In genomic region chr13:113433391-113433916, GRCh38 we compare ENCODE assay signal across 11 cellular contexts. TPM values are rescaled to one million over a fixed set of nuclear protein-coding genes. Genes with fewer than 3 reads are reported as not detected.
DNase-seq lines count a peak whose midpoint lies in the region; ATAC-seq, FAIRE-seq and TF ChIP-seq lines count a peak whose summit lies in the region.
"Had no signal": no experiment of that assay in that cellular context is flagged by ENCODE, and none has a peak within 500 bp of the region (broad histone marks: within the 10 kb centered on the region; RNA-seq: fewer than 3 reads in every experiment).

No MANE protein-coding gene starts in this region.

- no peaks in the 10 kb centered on the region for H3K4me1 Mint-ChIP-seq in natural killer cell treated with Interleukin-12 subunit alpha and Interleukin-12 subunit beta and Interleukin-15 and Interleukin-18, amount 100 ng/mL, for 72 hours (ENCODE audit: low read depth in 2 of 2)
- H3K4me1 Mint-ChIP-seq in natural killer cell (no peaks in the 10 kb centered on the region), H9 (peaks cover 0 to 2% of the 10 kb centered on the region in 2 experiments; a peak in 1 of 4 replicates)
- H3K4me1 Mint-ChIP-seq in stimulated activated naive B cell treated with anti-CD40 and anti-IgM and Interleukin-4, amounts not matched to agents 10 μg/mL and 1 μg/mL and 100 μg/mL, for 72 hours: no peaks in the 10 kb centered on the region
- H3K4me1 Mint-ChIP-seq: CD4-positive, CD25-positive, alpha-beta regulatory T cell had no signal

- no peak overlapping the region for H3T11ph ChIP-seq in H9 (ENCODE audit: low read length)

- H2AK5ac ChIP-seq in H1 (ENCODE audit: low read depth, low read length) (no peak overlapping the region), H9 (ENCODE audit: insufficient read length, low read length) (no peak overlapping the region), mesenchymal stem cell (ENCODE audit: low read length, severe bottlenecking) (no peak overlapping the region)

- 94% methylated on average over 14 of the region's 21 CpGs; no CpG with 5 or more reads in 1 of the 2 experiments for WGBS in H1 (ENCODE audit: extremely low coverage in 1 of 2, insufficient coverage in 1 of 2, insufficient read length in 1 of 2, insufficient replicate concordance in 2 of 2, low coverage in 1 of 2, low lambda C conversion rate in 2 of 2, missing lambda C conversion rate in 1 of 2), 2 experiments
- WGBS in H9 (ENCODE audit: extremely low coverage, insufficient read length, low lambda C conversion rate): no CpG with 5 or more reads among the region's 21 CpGs
- 95% methylated on average over 7 of the region's 21 CpGs for WGBS in mesenchymal stem cell

- intact Hi-C loops in natural killer cell (cut with micrococcal nuclease): no loop called here

- H3K9me3 Mint-ChIP-seq in natural killer cell treated with Interleukin-12 subunit alpha and Interleukin-12 subunit beta and Interleukin-15 and Interleukin-18, amount 100 ng/mL, for 72 hours: no peaks in the 10 kb centered on the region
- no peaks in the 10 kb centered on the region for H3K9me3 Mint-ChIP-seq in natural killer cell
- H3K9me3 Mint-ChIP-seq in H9: no peaks in the 10 kb centered on the region
- no peaks in the 10 kb centered on the region for H3K9me3 Mint-ChIP-seq in stimulated activated naive B cell treated with anti-CD40 and anti-IgM and Interleukin-4, amounts not matched to agents 10 μg/mL and 1 μg/mL and 100 μg/mL, for 72 hours

- H3K4me3 ChIP-seq in H1 (ENCODE audit: extremely low read depth in 1 of 4, insufficient read depth in 2 of 4, low read depth in 3 of 4, low read length in 4 of 4) (no peak overlapping the region), mesenchymal stem cell (ENCODE audit: insufficient read depth in 1 of 2, low read depth in 1 of 2, low read length in 2 of 2) (no peak overlapping the region)
- H3K4me3 ChIP-seq: A549 had no signal

- H2BK12ac ChIP-seq in H1 (ENCODE audit: low read depth, low read length): no peak overlapping the region
- no peak overlapping the region for H2BK12ac ChIP-seq in H9 (ENCODE audit: insufficient read length, low read depth, low read length)
- no peak overlapping the region for H2BK12ac ChIP-seq in mesenchymal stem cell (ENCODE audit: low read length in 2 of 2)

- peak; percentile 12 for DNase-seq in natural killer cell treated with Interleukin-12 subunit alpha and Interleukin-12 subunit beta and Interleukin-15 and Interleukin-18, amount 100 ng/mL, for 72 hours (ENCODE audit: low spot score)
- DNase-seq in natural killer cell: no peak
- DNase-seq in NCI-H146 treated with DMSO at 0.1 percent for 48 hours (lab: John Stamatoyannopoulos, UW; ENCODE audit: unreplicated experiment): peak; percentile 36
- DNase-seq in H1 (ENCODE audit: low read depth in 1 of 2, low spot score in 2 of 2): no peak
- no peak for DNase-seq in H9
- no peak for DNase-seq in mesenchymal stem cell
- no peak for DNase-seq in stimulated activated naive B cell treated with anti-CD40 and anti-IgM and Interleukin-4, amounts not matched to agents 10 μg/mL and 1 μg/mL and 100 μg/mL, for 72 hours
- DNase-seq: CD4-positive, CD25-positive, alpha-beta regulatory T cell; DMS 273 treated with DMSO at 0.1 percent for 48 hours had no signal

- H2BK120ac ChIP-seq in H1 (replicated peaks; ENCODE audit: low read depth, low read length) (no peak overlapping the region), H9 (ENCODE audit: low read depth, low read length, poor library complexity, severe bottlenecking) (no peak overlapping the region), mesenchymal stem cell (ENCODE audit: low read depth, low read length) (no peak overlapping the region)

- no peaks in the 10 kb centered on the region for H4K20me1 ChIP-seq in H1 (replicated peaks in 1 of 2; ENCODE audit: control insufficient read depth in 1 of 2, insufficient read depth in 2 of 2, low read length in 2 of 2)
- no peaks in the 10 kb centered on the region for H4K20me1 ChIP-seq in H9 (ENCODE audit: control insufficient read depth, insufficient read depth, insufficient read length)

- H3K4ac ChIP-seq in H1 (replicated peaks; ENCODE audit: insufficient read length, low read depth, low read length) (no peak overlapping the region), H9 (ENCODE audit: low read depth, low read length) (no peak overlapping the region), mesenchymal stem cell (ENCODE audit: low read depth in 1 of 2, low read length in 2 of 2) (no peak overlapping the region)

- TF ChIP-seq POLR2A in H1 (IDR thresholded peaks at IDR 0.05; ENCODE audit: control extremely low read depth in 1 of 2, low read depth in 2 of 2, low read length in 2 of 2): no peak

- no peak overlapping the region for H3K14ac ChIP-seq in H1 (ENCODE audit: insufficient read length)
- H3K14ac ChIP-seq in H9 (ENCODE audit: insufficient read depth, low read length): no peak overlapping the region
- no peak overlapping the region for H3K14ac ChIP-seq in mesenchymal stem cell (ENCODE audit: low read length in 2 of 2)

- no peaks in the 10 kb centered on the region for H3K36me3 Mint-ChIP-seq in natural killer cell treated with Interleukin-12 subunit alpha and Interleukin-12 subunit beta and Interleukin-15 and Interleukin-18, amount 100 ng/mL, for 72 hours
- H3K36me3 Mint-ChIP-seq in natural killer cell (no peaks in the 10 kb centered on the region), H9 (ENCODE audit: insufficient read depth in 1 of 3, low read depth in 3 of 3) (peaks cover 0 to 4% (median 0%) of the 10 kb centered on the region in 3 experiments; a peak in 2 of 7 replicates)
- peaks cover 4 to 5% of the 10 kb centered on the region in 2 donors for H3K36me3 Mint-ChIP-seq in stimulated activated naive B cell treated with anti-CD40 and anti-IgM and Interleukin-4, amounts not matched to agents 10 μg/mL and 1 μg/mL and 100 μg/mL, for 72 hours
- H3K36me3 Mint-ChIP-seq: CD4-positive, CD25-positive, alpha-beta regulatory T cell had no signal

- no peak overlapping the region for H3K9ac ChIP-seq in H1 (replicated peaks in 1 of 4; ENCODE audit: extremely low read depth in 1 of 4, low read depth in 3 of 4, low read length in 3 of 4)
- H3K9ac ChIP-seq in H9 (ENCODE audit: extremely low read depth, insufficient read length, low read length): no peak overlapping the region
- H3K9ac ChIP-seq in mesenchymal stem cell (ENCODE audit: low read length): no peak overlapping the region

- no peak overlapping the region for H3K27ac Mint-ChIP-seq in natural killer cell treated with Interleukin-12 subunit alpha and Interleukin-12 subunit beta and Interleukin-15 and Interleukin-18, amount 100 ng/mL, for 72 hours
- H3K27ac Mint-ChIP-seq in natural killer cell (no peak overlapping the region), H9 (no peak overlapping the region)
- H3K27ac Mint-ChIP-seq in stimulated activated naive B cell treated with anti-CD40 and anti-IgM and Interleukin-4, amounts not matched to agents 10 μg/mL and 1 μg/mL and 100 μg/mL, for 72 hours: no peak overlapping the region
- H3K27ac Mint-ChIP-seq: CD4-positive, CD25-positive, alpha-beta regulatory T cell had no signal

- H2BK5ac ChIP-seq in H1 (ENCODE audit: low read depth, low read length): no peak overlapping the region
- no peak overlapping the region for H2BK5ac ChIP-seq in H9 (ENCODE audit: insufficient read length, low read length)
- no peak overlapping the region for H2BK5ac ChIP-seq in mesenchymal stem cell (ENCODE audit: low read depth, low read length, poor library complexity, severe bottlenecking)

- H3K4me3 Mint-ChIP-seq in natural killer cell treated with Interleukin-12 subunit alpha and Interleukin-12 subunit beta and Interleukin-15 and Interleukin-18, amount 100 ng/mL, for 72 hours: no peak overlapping the region
- H3K4me3 Mint-ChIP-seq in natural killer cell: no peak overlapping the region
- H3K4me3 Mint-ChIP-seq in H9: no peak overlapping the region
- no peak overlapping the region for H3K4me3 Mint-ChIP-seq in stimulated activated naive B cell treated with anti-CD40 and anti-IgM and Interleukin-4, amounts not matched to agents 10 μg/mL and 1 μg/mL and 100 μg/mL, for 72 hours
- H3K4me3 Mint-ChIP-seq: CD4-positive, CD25-positive, alpha-beta regulatory T cell had no signal

- H4K8ac ChIP-seq in H1 (ENCODE audit: extremely low read depth, insufficient read depth, low read length) (peak overlapping the region; percentile 25; the same call in 1 of the 2 replicates), H9 (replicated peaks; ENCODE audit: insufficient read length, low read depth, low read length) (no peak overlapping the region), mesenchymal stem cell (ENCODE audit: low read length) (no peak overlapping the region)

- H3K27me3 ChIP-seq in H1 (replicated peaks in 1 of 4; ENCODE audit: control insufficient read depth in 3 of 4, extremely low read depth in 1 of 4, insufficient read depth in 3 of 4, low read length in 3 of 4): no peaks in the 10 kb centered on the region
- no peaks in the 10 kb centered on the region for H3K27me3 ChIP-seq in H9 (ENCODE audit: insufficient read depth, low read length)
- H3K27me3 ChIP-seq in mesenchymal stem cell (ENCODE audit: control insufficient read depth in 1 of 2, insufficient read depth in 1 of 2, low read length in 2 of 2): no peaks in the 10 kb centered on the region

- H3K4me2 ChIP-seq in H1 (ENCODE audit: insufficient read depth in 1 of 2, low read depth in 2 of 2, low read length in 2 of 2): no peak overlapping the region
- no peak overlapping the region for H3K4me2 ChIP-seq in H9 (ENCODE audit: insufficient read depth, insufficient read length, low read length)
- no peak overlapping the region for H3K4me2 ChIP-seq in mesenchymal stem cell (ENCODE audit: low read length, poor library complexity, severe bottlenecking)
- H3K4me2 ChIP-seq: A549 had no signal

- ATAC-seq in natural killer cell treated with Interleukin-12 subunit alpha and Interleukin-12 subunit beta and Interleukin-15 and Interleukin-18, amount 100 ng/mL, for 72 hours: no peak
- ATAC-seq in natural killer cell: no peak
- no peak for ATAC-seq in stimulated activated naive B cell treated with anti-CD40 and anti-IgM and Interleukin-4, amounts not matched to agents 10 μg/mL and 1 μg/mL and 100 μg/mL, for 72 hours (replicated peaks)
- ATAC-seq: A549 had no signal

- no peak for FAIRE-seq in H1 (lab: Jason Lieb, UNC)
- FAIRE-seq: A549, H54 had no signal

- H2BK20ac ChIP-seq in H1 (ENCODE audit: low read length) (no peak overlapping the region), H9 (ENCODE audit: low read depth, low read length, poor library complexity, severe bottlenecking) (no peak overlapping the region)

- H3K79me1 ChIP-seq in H1 (ENCODE audit: low read depth, low read length) (no peaks in the 10 kb centered on the region), H9 (ENCODE audit: insufficient read depth, low read depth, low read length, poor library complexity, severe bottlenecking) (no peaks in the 10 kb centered on the region), mesenchymal stem cell (replicated peaks; ENCODE audit: low read length, poor library complexity, severe bottlenecking) (no peaks in the 10 kb centered on the region)

- CTCF ChIA-PET in H1 (lab: Charles Lee; ENCODE audit: partially characterized antibody): no interaction called here

- TF ChIP-seq CTCF in natural killer cell (IDR thresholded peaks at IDR 0.05) (no peak), H1 (IDR thresholded peaks at IDR 0.05; ENCODE audit: control extremely low read depth in 1 of 3, insufficient read depth in 1 of 3, low read depth in 1 of 3, low read length in 3 of 3) (no peak), H9 (conservative IDR thresholded peaks at IDR 0.05) (no peak)

- H2AFZ ChIP-seq in H1 (ENCODE audit: low read length) (no peak overlapping the region), H9 (ENCODE audit: low read length) (no peak overlapping the region), mesenchymal stem cell (ENCODE audit: low read depth, low read length) (no peak overlapping the region)

- no peaks in the 10 kb centered on the region for H3K27me3 Mint-ChIP-seq in natural killer cell treated with Interleukin-12 subunit alpha and Interleukin-12 subunit beta and Interleukin-15 and Interleukin-18, amount 100 ng/mL, for 72 hours
- H3K27me3 Mint-ChIP-seq in natural killer cell (ENCODE audit: low read depth in 2 of 2) (no peaks in the 10 kb centered on the region), H9 (ENCODE audit: low read depth) (no peaks in the 10 kb centered on the region)
- no peaks in the 10 kb centered on the region for H3K27me3 Mint-ChIP-seq in stimulated activated naive B cell treated with anti-CD40 and anti-IgM and Interleukin-4, amounts not matched to agents 10 μg/mL and 1 μg/mL and 100 μg/mL, for 72 hours
- H3K27me3 Mint-ChIP-seq: CD4-positive, CD25-positive, alpha-beta regulatory T cell had no signal

- H3K79me2 ChIP-seq in H1 (ENCODE audit: control insufficient read depth in 1 of 2, insufficient read depth in 2 of 2, low read length in 2 of 2) (no peaks in the 10 kb centered on the region), H9 (ENCODE audit: insufficient read depth, low read length) (no peaks in the 10 kb centered on the region)

- POLR2A ChIA-PET in H1 (lab: Charles Lee; ENCODE audit: partially characterized antibody): interaction anchor here (0.6 kb wide), 1 partner anchor 224 kb away, joined by 3 read pairs; the partner anchor contains the start of genes CUL4A and PCID2

- H3K9me3 ChIP-seq in H1 (ENCODE audit: insufficient read depth in 2 of 2, low read depth in 1 of 2, low read length in 1 of 2) (no peaks in the 10 kb centered on the region), H9 (ENCODE audit: control insufficient read depth, low read depth, low read length) (no peaks in the 10 kb centered on the region), mesenchymal stem cell (ENCODE audit: control insufficient read depth, low read length) (no peaks in the 10 kb centered on the region)
- H3K9me3 ChIP-seq: A549 had no signal

- no peak overlapping the region for H4K5ac ChIP-seq in H1 (ENCODE audit: insufficient read length, low read depth, low read length)
- H4K5ac ChIP-seq in H9 (ENCODE audit: insufficient read length, low read depth, low read length): no peak overlapping the region

- H4K91ac ChIP-seq in H1 (replicated peaks; ENCODE audit: insufficient read length, low read length) (no peak overlapping the region), H9 (ENCODE audit: insufficient read length, low read depth, low read length) (no peak overlapping the region), mesenchymal stem cell (ENCODE audit: low read length) (no peak overlapping the region)

- H3K4me1 ChIP-seq in H1 (replicated peaks in 1 of 4; ENCODE audit: control insufficient read depth in 3 of 4, insufficient read depth in 4 of 4, low read length in 3 of 4): no peaks in the 10 kb centered on the region
- H3K4me1 ChIP-seq in H9 (ENCODE audit: insufficient read depth, low read length): no peaks in the 10 kb centered on the region
- H3K4me1 ChIP-seq in mesenchymal stem cell (ENCODE audit: control insufficient read depth, insufficient read depth, low read depth, low read length): peaks cover 7% of the 10 kb centered on the region
- H3K4me1 ChIP-seq: A549 had no signal

- H3K23me2 ChIP-seq in H1 (ENCODE audit: low read depth, low read length) (no peaks in the 10 kb centered on the region), H9 (ENCODE audit: insufficient read length, low read depth, low read length, poor library complexity, severe bottlenecking) (no peaks in the 10 kb centered on the region)

- H3K36me3 ChIP-seq in H1 (ENCODE audit: control insufficient read depth in 2 of 4, insufficient read depth in 4 of 4, low read length in 3 of 4) (no peaks in the 10 kb centered on the region), mesenchymal stem cell (ENCODE audit: control insufficient read depth in 1 of 2, insufficient read depth in 2 of 2, low read depth in 1 of 2, low read length in 2 of 2) (peaks cover 0 to 12% of the 10 kb centered on the region in 2 experiments)

- H2BK15ac ChIP-seq in H1 (ENCODE audit: low read length) (no peak overlapping the region), H9 (ENCODE audit: low read depth, low read length) (no peak overlapping the region), mesenchymal stem cell (ENCODE audit: low read depth, poor library complexity, severe bottlenecking) (no peak overlapping the region)

- no peak overlapping the region for H3K18ac ChIP-seq in H1 (ENCODE audit: extremely low read depth, low read length)
- no peak overlapping the region for H3K18ac ChIP-seq in H9 (ENCODE audit: insufficient read length, low read depth, low read length)
- H3K18ac ChIP-seq in mesenchymal stem cell (ENCODE audit: low read depth in 1 of 2, low read length in 2 of 2): no peak overlapping the region

- no peak overlapping the region for H3K27ac ChIP-seq in H1 (ENCODE audit: low read depth, low read length)
- no peak overlapping the region for H3K27ac ChIP-seq in H9 (ENCODE audit: insufficient read length, low read depth, low read length)
- H3K27ac ChIP-seq in mesenchymal stem cell (ENCODE audit: low read length, poor library complexity, severe bottlenecking): no peak overlapping the region
- H3K27ac ChIP-seq: A549 had no signal

- TF ChIP-seq RAD21 in H1 (IDR thresholded peaks at IDR 0.05 in 1 of 2, conservative IDR thresholded peaks at IDR 0.05 in 1 of 2; ENCODE audit: low read depth in 2 of 2, low read length in 2 of 2): no peak

- TF ChIP-seq EP300 in H1 (IDR thresholded peaks at IDR 0.05; ENCODE audit: borderline replicate concordance in 1 of 2, low read depth in 2 of 2, low read length in 2 of 2): no peak

- H3K23ac ChIP-seq in H1 (ENCODE audit: insufficient read length): no peak overlapping the region
- no peak overlapping the region for H3K23ac ChIP-seq in H9 (ENCODE audit: insufficient read length, low read depth, low read length)
- no peak overlapping the region for H3K23ac ChIP-seq in mesenchymal stem cell (ENCODE audit: low read length in 2 of 2)

- H3K56ac ChIP-seq in H1 (replicated peaks; ENCODE audit: insufficient read length, low read depth, low read length): no peak overlapping the region
- no peak overlapping the region for H3K56ac ChIP-seq in H9 (ENCODE audit: insufficient read length, low read depth, low read length)

RNA-seq across cellular contexts. Expression of gene ADPRHL1, which starts 19.8 kb away (rescaled TPM):
- 1 to 10 TPM; 1.8 to 1.9 TPM for total RNA-seq in natural killer cell treated with Interleukin-12 subunit alpha and Interleukin-12 subunit beta and Interleukin-15 and Interleukin-18, amount 100 ng/mL, for 72 hours
- total RNA-seq in natural killer cell (under 1 TPM; 0.56 to 0.93 (median 0.72) TPM), H9 (2021) (2.7 and 2.8 TPM in 2 replicates)
- 1.7 and 2.0 TPM in 2 replicates for total RNA-seq in H1 (2021; fragmentation: NEBNext Ultra II Directional; extraction: Animal tissue kit (Norgen Biotek cat#: 25700))
- polyA plus RNA-seq in H1 (2011; rRNA removed): 0.74 and 1.3 TPM in 2 replicates
- 1.0 TPM for polyA plus RNA-seq in H1 (2011; cell fraction: cytosol; rRNA removed)
- polyA plus RNA-seq in H1 (2011; cell fraction: nucleus; rRNA removed): 1.5 TPM
- polyA plus RNA-seq in H1 (2012, experiment 1 of 2): 0.77 to 1.4 TPM (median 1.2 TPM) in 4 replicates
- 0.49 TPM for polyA plus RNA-seq in H1 (2012, experiment 2 of 2)
- polyA plus RNA-seq in H1 (2013, experiment 1 of 2): 0.75 TPM
- 0.52 TPM for polyA plus RNA-seq in H1 (2013, experiment 2 of 2)
- 0.34 and 0.76 TPM in 2 replicates for polyA minus RNA-seq in H1 (2011; rRNA and poly(A)+ RNA removed)
- not detected for polyA minus RNA-seq in H1 (2011; cell fraction: cytosol; rRNA and poly(A)+ RNA removed)
- polyA minus RNA-seq in H1 (2011; cell fraction: nucleus; rRNA and poly(A)+ RNA removed): 1.6 TPM
- 0.48 TPM for polyA plus RNA-seq in mesenchymal stem cell (2013, experiment 1 of 2)
- 0.49 TPM for polyA plus RNA-seq in mesenchymal stem cell (2013, experiment 2 of 2)

RNA-seq across cellular contexts. Expression of gene DCUN1D2, which starts 57.1 kb away (rescaled TPM):
- total RNA-seq in natural killer cell treated with Interleukin-12 subunit alpha and Interleukin-12 subunit beta and Interleukin-15 and Interleukin-18, amount 100 ng/mL, for 72 hours: 10 to 100 TPM; 22.9 to 40.7 TPM
- total RNA-seq in natural killer cell (10 to 100 TPM; 26.1 to 33.9 (median 27.1) TPM), H9 (2021) (36.8 and 44.0 TPM in 2 replicates)
- 35.2 and 35.3 TPM in 2 replicates for total RNA-seq in H1 (2021; fragmentation: NEBNext Ultra II Directional; extraction: Animal tissue kit (Norgen Biotek cat#: 25700))
- 19.5 and 22.6 TPM in 2 replicates for polyA plus RNA-seq in H1 (2011; rRNA removed)
- polyA plus RNA-seq in H1 (2011; cell fraction: cytosol; rRNA removed): 24.4 TPM
- polyA plus RNA-seq in H1 (2011; cell fraction: nucleus; rRNA removed): 30.3 TPM
- polyA plus RNA-seq in H1 (2012, experiment 1 of 2): 20.2 to 29.9 TPM (median 25.7 TPM) in 4 replicates
- 7.8 TPM for polyA plus RNA-seq in H1 (2012, experiment 2 of 2)
- 20.0 TPM for polyA plus RNA-seq in H1 (2013, experiment 1 of 2)
- polyA plus RNA-seq in H1 (2013, experiment 2 of 2): 19.6 TPM
- polyA minus RNA-seq in H1 (2011; rRNA and poly(A)+ RNA removed): 28.8 and 30.9 TPM in 2 replicates
- polyA minus RNA-seq in H1 (2011; cell fraction: cytosol; rRNA and poly(A)+ RNA removed): 8.8 TPM
- 25.0 TPM for polyA minus RNA-seq in H1 (2011; cell fraction: nucleus; rRNA and poly(A)+ RNA removed)
- polyA plus RNA-seq in mesenchymal stem cell (2013, experiment 1 of 2): 7.1 TPM
- 6.5 TPM for polyA plus RNA-seq in mesenchymal stem cell (2013, experiment 2 of 2)

Comparison
In these comparisons a context has a peak if more than half of its experiments do, and no peak if none do; other contexts are left out.
1. DNase-seq: peak in natural killer cell treated with Interleukin-12 subunit alpha and Interleukin-12 subunit beta and Interleukin-15 and Interleukin-18, amount 100 ng/mL, for 72 hours (single experiment) and NCI-H146 treated with DMSO at 0.1 percent for 48 hours (single experiment); none in natural killer cell (single experiment), H1 (0 of 2), H9 (single experiment), mesenchymal stem cell (single experiment) and stimulated activated naive B cell treated with anti-CD40 and anti-IgM and Interleukin-4, amounts not matched to agents 10 μg/mL and 1 μg/mL and 100 μg/mL, for 72 hours (single experiment).